Comparison of ENCODE assay signal across 8 cellular contexts in the genomic region with DNA sequence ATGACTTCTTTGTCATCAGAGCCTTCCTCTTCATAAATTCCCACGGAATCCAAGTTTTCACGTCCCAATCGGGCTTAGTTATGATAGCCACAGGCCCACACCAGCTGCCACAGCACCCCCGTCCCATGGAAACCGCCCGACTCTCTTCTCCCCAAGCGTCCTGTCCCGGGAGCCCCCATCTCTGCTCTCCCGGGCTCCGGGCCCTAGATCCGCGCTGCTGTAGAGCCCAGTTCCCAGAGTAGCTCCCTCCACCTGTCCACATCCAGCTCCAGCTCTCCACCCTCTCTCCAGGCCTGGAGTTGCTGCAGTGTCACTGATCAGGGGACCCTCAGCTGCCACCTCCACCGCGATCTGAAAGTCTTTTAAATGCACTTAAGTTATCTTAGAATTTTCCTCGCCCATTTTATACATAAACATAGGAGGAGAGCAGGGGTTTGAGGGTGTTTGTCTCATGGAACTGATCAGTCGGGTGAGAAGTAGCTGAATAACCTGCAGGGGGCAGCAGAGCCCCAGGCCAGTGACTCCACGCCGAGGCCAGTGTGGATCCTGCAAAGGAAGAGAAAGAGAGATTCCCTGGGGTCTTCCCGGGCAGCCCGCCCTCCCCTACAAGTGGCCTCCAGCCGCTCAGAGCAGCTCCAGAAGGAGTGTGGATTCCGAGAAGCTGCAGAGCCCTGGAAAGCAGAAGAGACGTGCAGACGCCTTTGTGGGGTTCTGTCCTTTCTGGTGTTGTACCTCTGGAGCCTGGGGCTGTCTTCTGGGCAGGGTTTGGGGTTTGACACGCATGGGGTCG. TPM values are rescaled to one million over a fixed set of nuclear protein-coding genes. Genes with fewer than 3 reads are reported as not detected.
DNase-seq lines count a peak whose midpoint lies in the region; ATAC-seq and TF ChIP-seq lines count a peak whose summit lies in the region.

No MANE protein-coding gene starts in this region.

- no peaks in the 10 kb centered on the region for H3F3A ChIP-seq in Loucy (ENCODE audit: low read depth)

- ATAC-seq in right cardiac atrium, result peak; percentile 89 to 90
- ATAC-seq in HG02678 (IDR thresholded peaks at IDR 0.05; ENCODE audit: unreplicated experiment), result no peak

- H2AFZ ChIP-seq in Loucy (ENCODE audit: low read length), result peak overlapping the region; percentile 86

- peak overlapping the region; percentile 91 for H3K4me2 ChIP-seq in Loucy (ENCODE audit: low read depth, low read length, poor library complexity, severe bottlenecking)

- intact Hi-C loops in right cardiac atrium (cut with DNase I), result loop anchor here in 2 of 4 donors (2.0 kb wide), 1 partner anchor 25 kb away; no protein-coding TSS in a partner anchor

- H3K27ac ChIP-seq in right cardiac atrium (ENCODE audit: low read length), result peak overlapping the region; percentile 83

- H3K9me3 ChIP-seq in Loucy (ENCODE audit: insufficient read depth, low read depth, low read length), result no peaks in the 10 kb centered on the region
- no peaks in the 10 kb centered on the region for H3K9me3 ChIP-seq in right cardiac atrium (ENCODE audit: control insufficient read depth, low read length)

- TF ChIP-seq CTCF in Loucy (conservative IDR thresholded peaks at IDR 0.05; ENCODE audit: low read length), result peak; percentile 88

- H3K79me2 ChIP-seq in Loucy (ENCODE audit: insufficient read depth, low read length), result no peaks in the 10 kb centered on the region

- DNase-seq in Daoy (ENCODE audit: low read depth) (peak; percentile 71), T-helper 1 cell (peak; percentile 36 to 69 (median 56)), amniotic epithelial cell (ENCODE audit: low read depth) (peak; percentile 43), right cardiac atrium (peak; percentile 89 to 95 (median 94)), putamen (ENCODE audit: low spot score) (peak; percentile 74), ureter (ENCODE audit: low spot score) (peak; percentile 80)

- peaks cover 13% of the 10 kb centered on the region for H3K4me1 ChIP-seq in Loucy (ENCODE audit: insufficient read depth, low read length, poor library complexity, severe bottlenecking)
- H3K4me1 ChIP-seq in right cardiac atrium (ENCODE audit: control insufficient read depth, insufficient read depth, low read length), result no peaks in the 10 kb centered on the region

- H3K9ac ChIP-seq in Loucy (ENCODE audit: low read depth, low read length, poor library complexity, severe bottlenecking), result peak overlapping the region; percentile 75

- H3K4me3 ChIP-seq in Loucy (ENCODE audit: low read length, poor library complexity, severe bottlenecking), result peak overlapping the region; percentile 77
- H3K4me3 ChIP-seq in right cardiac atrium (ENCODE audit: low read length), result no peak overlapping the region

- no peaks in the 10 kb centered on the region for H3K36me3 ChIP-seq in Loucy (ENCODE audit: insufficient read depth, low read length)

- H4K20me1 ChIP-seq in Loucy (ENCODE audit: insufficient read depth, low read length, poor library complexity, severe bottlenecking), result no peaks in the 10 kb centered on the region

- 25% methylated on average over 26 of the region's 26 CpGs for WGBS in right cardiac atrium

- no peaks in the 10 kb centered on the region for H3K9me2 ChIP-seq in Loucy (replicated peaks; ENCODE audit: low read depth, low read length)

- H3K27me3 ChIP-seq in Loucy (ENCODE audit: insufficient read depth, low read length, poor library complexity, severe bottlenecking), result no peaks in the 10 kb centered on the region
- H3K27me3 ChIP-seq in right cardiac atrium (ENCODE audit: control insufficient read depth, insufficient read depth), result no peaks in the 10 kb centered on the region

RNA-seq across cellular contexts. Expression of gene ZNF763, which starts 1.1 kb away (rescaled TPM):
- total RNA-seq in Daoy (2014; rRNA removed; shearing (Covaris generic)), result not detected in 2 replicates
- total RNA-seq in right cardiac atrium (1 to 10 TPM; 1.8 to 5.9 (median 3.7) TPM), ureter (8.7 TPM)
- polyA plus RNA-seq in right cardiac atrium, result 2.8 TPM

RNA-seq across cellular contexts. Expression of gene ZNF700, which starts 38.9 kb away (rescaled TPM):
- 5.7 and 8.7 TPM in 2 replicates for total RNA-seq in Daoy (2014; rRNA removed; shearing (Covaris generic))
- total RNA-seq in right cardiac atrium, result 1 to 10 TPM; 4.6 to 6.2 (median 5.1) TPM
- polyA plus RNA-seq in right cardiac atrium, result 3.3 TPM
- total RNA-seq in ureter, result 27.0 TPM

Comparison
In these comparisons a context has a peak if more than half of its experiments do, and no peak if none do; other contexts are left out.
1. DNase-seq: peak in every context shown above with its lines; median percentile 94 in right cardiac atrium; 80 in ureter; 74 in putamen; 71 in Daoy; 56 in T-helper 1 cell; 43 in amniotic epithelial cell.